28 cellular contexts compared by ENCODE assay signal in the genomic region with DNA sequence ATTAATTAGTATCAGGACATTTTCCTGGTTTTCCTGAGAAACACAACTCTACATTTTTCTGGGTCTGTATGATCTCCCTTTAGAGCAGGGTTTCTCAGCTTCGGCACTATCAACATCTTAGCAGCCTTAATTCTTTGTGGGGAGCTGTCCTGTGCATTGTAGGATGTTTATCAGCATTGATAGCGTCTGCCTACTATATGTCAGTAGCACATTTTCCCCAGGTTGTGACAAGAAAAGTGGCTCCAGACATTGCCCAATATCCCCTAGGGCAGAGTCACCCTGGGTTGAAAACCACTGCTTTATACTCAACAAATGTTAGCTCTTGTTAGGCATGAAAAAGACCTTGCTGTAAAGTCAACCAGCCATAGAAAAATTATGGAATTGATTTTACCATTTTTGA.
"Had no signal": no experiment of that assay in that cellular context is flagged by ENCODE, and none has a peak within 500 bp of the region (broad histone marks: within the 10 kb centered on the region; RNA-seq: fewer than 3 reads in every experiment).

No MANE protein-coding gene starts in this region.

- H3K27me3 Mint-ChIP-seq: stimulated activated naive B cell treated with anti-CD40 and anti-IgM and Interleukin-4, amounts not matched to agents 10 μg/mL and 1 μg/mL and 100 μg/mL, for 72 hours had no signal

- H3K36me3 ChIP-seq: left lung, lower lobe of right lung, neutrophil, right atrium auricular region, right lobe of liver, stomach, suprapubic skin, thoracic aorta, tibial artery, upper lobe of right lung had no signal

- H3K4me3 Mint-ChIP-seq: immature natural killer cell; naive thymus-derived CD8-positive, alpha-beta T cell; nephron; neural crest cell; stimulated activated naive B cell treated with anti-CD40 and anti-IgM and Interleukin-4, amounts not matched to agents 10 μg/mL and 1 μg/mL and 100 μg/mL, for 72 hours had no signal

- H3K4me1 ChIP-seq: right atrium auricular region had no signal

- H3K4me3 ChIP-seq: left lung, lower lobe of right lung, right atrium auricular region, right lobe of liver, skin epidermis, stomach, suprapubic skin, thoracic aorta, tibial artery, upper lobe of right lung had no signal

- H3K36me3 Mint-ChIP-seq: immature natural killer cell; naive thymus-derived CD8-positive, alpha-beta T cell; stimulated activated naive B cell treated with anti-CD40 and anti-IgM and Interleukin-4, amounts not matched to agents 10 μg/mL and 1 μg/mL and 100 μg/mL, for 72 hours had no signal

- H3K9me3 ChIP-seq: left lung, lower lobe of right lung, neutrophil, right atrium auricular region, right lobe of liver, stomach, suprapubic skin, thoracic aorta, tibial artery, upper lobe of right lung had no signal

- H3K27me3 ChIP-seq: left lung, neutrophil, right atrium auricular region, right lobe of liver, stomach, upper lobe of right lung had no signal

- DNase-seq: hypothalamus; immature natural killer cell; kidney; left colon; left lung; lower lobe of right lung; mammary epithelial cell; mesenchymal stem cell; naive thymus-derived CD8-positive, alpha-beta T cell; occipital lobe; right lobe of liver; stimulated activated CD4-positive, alpha-beta T cell treated with anti-CD3 and anti-CD28 coated beads, Interleukin-12 subunit alpha, Interleukin-12 subunit beta, amount 100 ng/mL, for 4 hours; stimulated activated CD4-positive, alpha-beta T cell treated with anti-CD3 and anti-CD28 coated beads, Interleukin-15, amount 100 ng/mL, for 24 hours; stimulated activated CD4-positive, alpha-beta T cell treated with anti-CD3 and anti-CD28 coated beads, Interleukin-2, amount 100 ng/mL, for 24 hours; stimulated activated CD4-positive, alpha-beta T cell treated with anti-CD3 and anti-CD28 coated beads, Interleukin-4, amount 100 ng/mL, for 1 hour; stimulated activated naive B cell treated with anti-CD40 and anti-IgM and Interleukin-4, amounts not matched to agents 10 μg/mL and 1 μg/mL and 100 μg/mL, for 72 hours; stimulated activated naive CD8-positive, alpha-beta T cell treated with anti-CD3 and anti-CD28 coated beads, Interleukin-15, Interleukin-2, amounts not matched to agents 100 U/mL and 50 U/mL, for 24 hours; tibial artery; upper lobe of right lung had no signal

- H3K9me3 Mint-ChIP-seq: immature natural killer cell; naive thymus-derived CD8-positive, alpha-beta T cell; nephron; neural crest cell; stimulated activated naive B cell treated with anti-CD40 and anti-IgM and Interleukin-4, amounts not matched to agents 10 μg/mL and 1 μg/mL and 100 μg/mL, for 72 hours had no signal

- H3K27ac Mint-ChIP-seq: immature natural killer cell; naive thymus-derived CD8-positive, alpha-beta T cell; progenitor cell of endocrine pancreas; stimulated activated naive B cell treated with anti-CD40 and anti-IgM and Interleukin-4, amounts not matched to agents 10 μg/mL and 1 μg/mL and 100 μg/mL, for 72 hours had no signal

- ATAC-seq: left colon; left lung; lower lobe of right lung; naive thymus-derived CD8-positive, alpha-beta T cell; right lobe of liver; stimulated activated naive B cell treated with anti-CD40 and anti-IgM and Interleukin-4, amounts not matched to agents 10 μg/mL and 1 μg/mL and 100 μg/mL, for 72 hours; stimulated activated naive CD8-positive, alpha-beta T cell treated with anti-CD3 and anti-CD28 coated beads, Interleukin-15, Interleukin-2, amounts not matched to agents 100 U/mL and 50 U/mL, for 24 hours; upper lobe of right lung had no signal

- H3K27ac ChIP-seq: left lung, lower lobe of right lung, neutrophil, right atrium auricular region, right lobe of liver, skin epidermis, suprapubic skin, thoracic aorta, tibial artery, upper lobe of right lung had no signal
